In the genomic region with DNA sequence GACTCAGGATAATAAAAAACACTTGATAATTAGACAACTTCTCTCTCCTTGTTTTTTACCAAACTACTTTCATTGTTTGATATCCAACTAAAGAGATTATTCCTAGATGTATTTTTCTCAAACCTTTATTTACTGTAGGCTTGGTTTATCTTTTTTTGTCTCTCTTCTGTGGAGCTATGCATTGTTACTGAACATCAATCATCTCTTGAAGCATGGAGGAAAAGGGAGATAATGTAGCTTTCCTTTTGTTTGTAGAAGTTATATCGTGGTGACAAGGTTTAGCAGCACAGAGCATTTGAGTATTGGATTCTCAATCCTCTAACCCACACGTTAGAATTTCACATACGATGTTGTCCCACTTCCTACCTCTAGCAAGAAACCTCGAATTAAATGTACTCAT, we compare ENCODE assay signal across 18 cellular contexts.
"Had no signal": no experiment of that assay in that cellular context is flagged by ENCODE, and none has a peak within 500 bp of the region (broad histone marks: within the 10 kb centered on the region; RNA-seq: fewer than 3 reads in every experiment).

No MANE protein-coding gene starts in this region.

- DNase-seq: activated CD4-positive, alpha-beta T cell treated with anti-CD3 and anti-CD28 coated beads, Interleukin-2, amount 10 ng/mL, durations not matched to agents 24 days and 14 days; activated CD4-positive, CD25-positive, alpha-beta regulatory T cell; activated effector memory CD4-positive, alpha-beta T cell treated with anti-CD3 and anti-CD28 coated beads, Interleukin-2, amount 50 U/mL, for 16 hours; body of pancreas; caudate nucleus; endodermal cell; foreskin keratinocyte; hypothalamus; lower lobe of right lung; occipital lobe; posterior cingulate gyrus; sigmoid colon; stimulated activated CD4-positive, alpha-beta T cell treated with anti-CD3 and anti-CD28 coated beads, Interleukin-4, amount 100 ng/mL, for 24 hours; T1000; upper lobe of right lung had no signal

- H3K27me3 Mint-ChIP-seq: activated CD4-positive, alpha-beta T cell treated with anti-CD3 and anti-CD28 coated beads, Interleukin-2, amount 10 ng/mL, durations not matched to agents 24 days and 14 days; stimulated activated memory B cell treated with anti-CD40 and anti-IgM and Interleukin-4, amounts not matched to agents 10 μg/mL and 1 μg/mL and 100 μg/mL, for 72 hours had no signal

- H3K9me3 Mint-ChIP-seq: activated CD4-positive, alpha-beta T cell treated with anti-CD3 and anti-CD28 coated beads, Interleukin-2, amount 10 ng/mL, durations not matched to agents 24 days and 14 days; activated naive CD4-positive, alpha-beta T cell treated with anti-CD3 and anti-CD28 coated beads, Interleukin-2, amount 50 U/mL, for 72 hours; endodermal cell; stimulated activated memory B cell treated with anti-CD40 and anti-IgM and Interleukin-4, amounts not matched to agents 10 μg/mL and 1 μg/mL and 100 μg/mL, for 72 hours had no signal

- FAIRE-seq: keratinocyte had no signal

- H3K4me1 Mint-ChIP-seq: stimulated activated memory B cell treated with anti-CD40 and anti-IgM and Interleukin-4, amounts not matched to agents 10 μg/mL and 1 μg/mL and 100 μg/mL, for 72 hours had no signal

- ATAC-seq: activated naive CD4-positive, alpha-beta T cell treated with anti-CD3 and anti-CD28 coated beads, Interleukin-2, amount 50 U/mL, for 72 hours; body of pancreas; foreskin keratinocyte; lower lobe of right lung; stimulated activated memory B cell treated with anti-CD40 and anti-IgM and Interleukin-4, amounts not matched to agents 10 μg/mL and 1 μg/mL and 100 μg/mL, for 72 hours; upper lobe of right lung had no signal

- H3K27ac Mint-ChIP-seq: activated CD4-positive, alpha-beta T cell treated with anti-CD3 and anti-CD28 coated beads, Interleukin-2, amount 10 ng/mL, durations not matched to agents 24 days and 14 days; endodermal cell; stimulated activated memory B cell treated with anti-CD40 and anti-IgM and Interleukin-4, amounts not matched to agents 10 μg/mL and 1 μg/mL and 100 μg/mL, for 72 hours had no signal

- H3K4me3 Mint-ChIP-seq: activated CD4-positive, alpha-beta T cell treated with anti-CD3 and anti-CD28 coated beads, Interleukin-2, amount 10 ng/mL, durations not matched to agents 24 days and 14 days; endodermal cell; stimulated activated memory B cell treated with anti-CD40 and anti-IgM and Interleukin-4, amounts not matched to agents 10 μg/mL and 1 μg/mL and 100 μg/mL, for 72 hours had no signal
